Comparison of ENCODE assay signal across 8 cellular contexts in the genomic region with DNA sequence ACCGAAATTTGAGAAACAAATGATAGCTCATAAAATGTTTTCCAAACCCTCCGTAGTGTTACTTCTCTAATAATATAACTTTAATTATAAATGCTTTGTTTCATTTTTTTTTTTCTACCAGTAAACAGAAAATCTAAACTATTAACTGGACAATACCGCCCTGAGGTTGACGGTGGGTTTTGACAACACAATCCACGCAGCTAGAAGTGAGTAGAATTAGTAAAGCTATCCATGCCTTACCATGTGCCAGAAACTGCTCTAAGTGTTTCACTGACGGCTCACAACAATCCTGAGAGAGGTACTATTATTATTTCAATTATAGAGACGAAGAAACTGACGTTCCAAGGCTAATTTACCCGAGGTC. TPM values are rescaled to one million over a fixed set of nuclear protein-coding genes. Genes with fewer than 3 reads are reported as not detected.
DNase-seq lines count a peak whose midpoint lies in the region; ATAC-seq and TF ChIP-seq lines count a peak whose summit lies in the region.

No MANE protein-coding gene starts in this region.

- H2AFZ ChIP-seq in KMS-11 (ENCODE audit: low read depth) (peak overlapping the region; percentile 97), neural cell (ENCODE audit: low read depth, low read length) (peak overlapping the region; percentile 66)

- TF ChIP-seq CTCF in KMS-11 (conservative IDR thresholded peaks at IDR 0.05; ENCODE audit: low read depth, low read length): no peak
- no peak for TF ChIP-seq CTCF in neural cell (IDR thresholded peaks at IDR 0.05; ENCODE audit: poor library complexity, severe bottlenecking)

- no peak for TF ChIP-seq RAD21 in neural cell (conservative IDR thresholded peaks at IDR 0.05)

- WGBS in ectodermal cell, 2 experiments: 12 to 21% methylated on average over 8 of the region's 9 CpGs

- H3F3A ChIP-seq in neural cell (ENCODE audit: insufficient read depth, low read length, poor library complexity, severe bottlenecking): no peaks in the 10 kb centered on the region

- TF ChIP-seq EP300 in neural cell (conservative IDR thresholded peaks at IDR 0.05; ENCODE audit: poor library complexity, severe bottlenecking): no peak

- peaks cover 10% of the 10 kb centered on the region for H3K4me1 ChIP-seq in KMS-11 (ENCODE audit: low read depth, poor library complexity, severe bottlenecking)
- H3K4me1 ChIP-seq in ectodermal cell (ENCODE audit: control insufficient read depth, insufficient read depth, low read length): no peaks in the 10 kb centered on the region

- no peaks in the 10 kb centered on the region for H3K36me3 ChIP-seq in KMS-11 (ENCODE audit: insufficient read depth)
- H3K36me3 ChIP-seq in ectodermal cell (ENCODE audit: control insufficient read depth, insufficient read depth, low read length): no peaks in the 10 kb centered on the region
- H3K36me3 ChIP-seq in neural cell (ENCODE audit: insufficient read depth, low read length): no peaks in the 10 kb centered on the region

- H3K9ac ChIP-seq in KMS-11 (peak overlapping the region; percentile 72), neural cell (ENCODE audit: low read length) (peak overlapping the region; percentile 74)

- H3K27me3 ChIP-seq in KMS-11 (ENCODE audit: insufficient read depth, low read depth): no peaks in the 10 kb centered on the region
- no peaks in the 10 kb centered on the region for H3K27me3 ChIP-seq in ectodermal cell (ENCODE audit: control insufficient read depth, insufficient read depth, low read length, poor library complexity, severe bottlenecking)
- no peaks in the 10 kb centered on the region for H3K27me3 ChIP-seq in neural cell (ENCODE audit: insufficient read depth, low read depth, low read length)

- H3K4me3 ChIP-seq in KMS-11 (IDR thresholded peaks at IDR 0.05; ENCODE audit: insufficient read depth, low read depth, low read length) (no peak overlapping the region), ectodermal cell (ENCODE audit: insufficient read depth, low read depth, low read length) (peak overlapping the region; percentile 77), neural cell (ENCODE audit: low read length) (peak overlapping the region; percentile 75)

- H4K20me1 ChIP-seq in KMS-11 (ENCODE audit: insufficient read depth) (no peaks in the 10 kb centered on the region), neural cell (ENCODE audit: insufficient read depth) (no peaks in the 10 kb centered on the region)

- no peaks in the 10 kb centered on the region for H3K9me2 ChIP-seq in neural cell (ENCODE audit: insufficient read depth, low read length)

- H3K9me3 ChIP-seq in ectodermal cell (ENCODE audit: control insufficient read depth, low read length) (no peaks in the 10 kb centered on the region), neural cell (ENCODE audit: low read length) (no peaks in the 10 kb centered on the region)

- peaks cover 16% of the 10 kb centered on the region; the same call in 1 of the 2 replicates for H3K79me2 ChIP-seq in KMS-11 (ENCODE audit: insufficient read depth, low read depth)
- H3K79me2 ChIP-seq in neural cell (replicated peaks; ENCODE audit: insufficient read depth, low read length): peaks cover 5% of the 10 kb centered on the region

- H3K4me2 ChIP-seq in KMS-11 (peak overlapping the region; percentile 97), neural cell (ENCODE audit: low read length) (peak overlapping the region; percentile 18)

- H3K27ac ChIP-seq in KMS-11: peak overlapping the region; percentile 57; the same call in 1 of the 2 replicates
- H3K27ac ChIP-seq in ectodermal cell (ENCODE audit: insufficient read depth, low read depth, low read length, poor library complexity, severe bottlenecking): no peak overlapping the region
- peak overlapping the region; percentile 51 for H3K27ac ChIP-seq in neural cell (ENCODE audit: low read length)

- peak; percentile 27 for DNase-seq in GM03348 (ENCODE audit: low spot score)
- no peak for DNase-seq in NCI-H1105 (lab: John Stamatoyannopoulos, UW)
- DNase-seq in RKO (ENCODE audit: low spot score): no peak
- DNase-seq in KG1 (lab: John Stamatoyannopoulos, UW): no peak

- ATAC-seq in GM18868 (IDR thresholded peaks at IDR 0.05; ENCODE audit: unreplicated experiment): no peak

TF ChIP-seq in neural cell, 6 proteins besides CTCF, POLR2A, EP300 and RAD21:
- no peak for TF ChIP-seq TAF1 (IDR thresholded peaks at IDR 0.05; ENCODE audit: low read depth)
- TF ChIP-seq MXI1 (conservative IDR thresholded peaks at IDR 0.05; ENCODE audit: poor library complexity, severe bottlenecking): no peak
- no peak for TF ChIP-seq SMC3 (conservative IDR thresholded peaks at IDR 0.05; ENCODE audit: poor library complexity)
- no peak for TF ChIP-seq REST (IDR thresholded peaks at IDR 0.05; ENCODE audit: borderline replicate concordance)
- no peak for TF ChIP-seq POLR2AphosphoS5 (IDR thresholded peaks at IDR 0.05)
- TF ChIP-seq EZH2 (IDR thresholded peaks at IDR 0.05; ENCODE audit: borderline replicate concordance, insufficient read depth, low read length, poor library complexity, severe bottlenecking): no peak

RNA-seq across cellular contexts. Expression of gene NDUFAF1, which starts 0.4 kb away (rescaled TPM):
- polyA plus RNA-seq in ectodermal cell (2013, experiment 1 of 4): 17.1 TPM
- polyA plus RNA-seq in ectodermal cell (2013, experiment 2 of 4): 22.0 TPM
- polyA plus RNA-seq in ectodermal cell (2013, experiment 3 of 4): 18.2 TPM
- 20.2 TPM for polyA plus RNA-seq in ectodermal cell (2013, experiment 4 of 4)
- 30.1 and 37.3 TPM in 2 replicates for polyA plus RNA-seq in neural cell
- polyA minus RNA-seq in neural cell: 19.2 and 20.2 TPM in 2 replicates

RNA-seq across cellular contexts. Expression of gene RTF1, which starts 15.0 kb away (rescaled TPM):
- polyA plus RNA-seq in ectodermal cell (2013, experiment 1 of 4): 83.9 TPM
- polyA plus RNA-seq in ectodermal cell (2013, experiment 2 of 4): 83.5 TPM
- 62.0 TPM for polyA plus RNA-seq in ectodermal cell (2013, experiment 3 of 4)
- polyA plus RNA-seq in ectodermal cell (2013, experiment 4 of 4): 66.7 TPM
- polyA plus RNA-seq in neural cell: 77.9 and 84.1 TPM in 2 replicates
- 80.2 and 81.3 TPM in 2 replicates for polyA minus RNA-seq in neural cell
